In the genomic region with DNA sequence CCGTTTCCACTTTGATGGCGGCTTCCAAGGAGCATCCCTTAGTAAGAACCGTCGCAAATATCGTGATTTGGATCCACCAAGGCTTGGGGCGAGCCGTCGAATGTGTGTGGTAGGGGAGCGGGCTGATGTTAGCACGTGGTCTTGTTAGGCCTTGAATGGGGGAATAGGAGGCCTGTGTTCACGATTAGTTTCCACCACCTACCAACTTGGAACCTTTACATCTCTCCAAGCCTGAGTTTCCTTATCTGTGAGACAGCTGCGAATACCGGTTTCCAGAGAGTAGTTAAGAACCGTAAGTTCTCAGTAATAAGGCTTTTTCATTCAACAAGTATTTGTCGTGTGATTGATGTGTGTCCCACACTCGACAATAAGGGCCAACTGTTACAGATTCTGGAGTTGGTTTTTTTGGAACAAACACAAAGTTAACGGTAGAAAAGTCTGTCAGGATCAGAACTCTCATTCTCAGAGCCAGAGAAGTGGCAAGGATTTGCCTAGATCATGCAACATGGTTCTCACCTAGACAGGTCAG, we compare ENCODE assay signal across 8 cellular contexts. TPM values are rescaled to one million over a fixed set of nuclear protein-coding genes. Genes with fewer than 3 reads are reported as not detected.
DNase-seq lines count a peak whose midpoint lies in the region; TF ChIP-seq lines count a peak whose summit lies in the region.

No MANE protein-coding gene starts in this region.

- H3K9me3 ChIP-seq in mononuclear cell (ENCODE audit: low read depth, low read length) = no peaks in the 10 kb centered on the region

- peaks cover 24% of the 10 kb centered on the region for H3K4me1 ChIP-seq in mononuclear cell (ENCODE audit: insufficient read depth, low read length)

- peak overlapping the region; percentile 88 to 95 for H3K4me3 ChIP-seq in cardiac fibroblast (replicated peaks in 1 of 2; ENCODE audit: low read depth in 2 of 2, low read length in 2 of 2)
- peak overlapping the region; percentile 61 for H3K4me3 ChIP-seq in mononuclear cell (ENCODE audit: low read length)

- TF ChIP-seq CTCF in cardiac fibroblast (IDR thresholded peaks at IDR 0.05; ENCODE audit: low read depth, low read length) = no peak

- in situ Hi-C loops in KBM-7 (cut with MboI; ENCODE audit: low pct_unique_long_range_greater_than_20kb, low sequenced_read_pairs) = no loop called here

- no peaks in the 10 kb centered on the region for H3K27me3 ChIP-seq in mononuclear cell (ENCODE audit: insufficient read depth, low read length)

- DNase-seq in COLO668 (lab: John Stamatoyannopoulos, UW; ENCODE audit: unreplicated experiment) = peak; percentile 60
- peak; percentile 32 for DNase-seq in KBM-7
- DNase-seq in cardiac fibroblast (ENCODE audit: low read depth in 2 of 2) = peak; percentile 25 to 29
- no peak for DNase-seq in dedifferentiated amniotic fluid mesenchymal stem cell (ENCODE audit: extremely low spot score)
- DNase-seq in DMS153 (lab: John Stamatoyannopoulos, UW) = no peak
- DNase-seq in A172 (ENCODE audit: low spot score) = no peak
- no peak for DNase-seq in AML-193 (lab: John Stamatoyannopoulos, UW)

RNA-seq across cellular contexts. Expression of a gene that starts 0.7 kb away (rescaled TPM):
- 8.8 TPM for total RNA-seq in mononuclear cell
- 70.8 and 79.2 TPM in 2 replicates for total RNA-seq in A172 (2014; rRNA removed; shearing (Covaris generic))

RNA-seq across cellular contexts. Expression of a gene that starts 8.5 kb away (rescaled TPM):
- total RNA-seq in mononuclear cell = not detected
- total RNA-seq in A172 (2014; rRNA removed; shearing (Covaris generic)) = not detected in 2 replicates

RNA-seq across cellular contexts. Expression of a gene that starts 22.0 kb away (rescaled TPM):
- total RNA-seq in mononuclear cell = 11.8 TPM
- total RNA-seq in A172 (2014; rRNA removed; shearing (Covaris generic)) = 5.0 and 5.9 TPM in 2 replicates

RNA-seq across cellular contexts. Expression of a gene that starts 32.2 kb away (rescaled TPM):
- 11.1 TPM for total RNA-seq in mononuclear cell
- 6.0 and 6.8 TPM in 2 replicates for total RNA-seq in A172 (2014; rRNA removed; shearing (Covaris generic))

RNA-seq across cellular contexts. Expression of a gene that starts 38.0 kb away (rescaled TPM):
- total RNA-seq in mononuclear cell = 0.63 TPM
- not detected in 2 replicates for total RNA-seq in A172 (2014; rRNA removed; shearing (Covaris generic))

Comparison
In these comparisons a context has a peak if more than half of its experiments do, and no peak if none do; other contexts are left out.
1. DNase-seq: peak in COLO668 (single experiment), KBM-7 (single experiment) and cardiac fibroblast (2 of 2); none in dedifferentiated amniotic fluid mesenchymal stem cell (single experiment), DMS153 (single experiment), A172 (single experiment) and AML-193 (0 of 2).